ENCODE assay signal across 8 cellular contexts in genomic region chr17:67386965-67387551, GRCh38. TPM values are rescaled to one million over a fixed set of nuclear protein-coding genes. Genes with fewer than 3 reads are reported as not detected.
A peak's percentile ranks its signal among the peaks of the same experiment; 100 is the strongest.
DNase-seq lines count a peak whose midpoint lies in the region; ATAC-seq and TF ChIP-seq lines count a peak whose summit lies in the region.

No MANE protein-coding gene starts in this region.

- intact Hi-C loops in Calu3 (cut with micrococcal nuclease; ENCODE audit: unreplicated experiment): loop anchor here (1.0 kb wide), 1 partner anchor 88 kb away; no protein-coding TSS in a partner anchor

- no peaks in the 10 kb centered on the region for H3K9me3 Mint-ChIP-seq in Calu3 (ENCODE audit: low read depth, unreplicated experiment)
- no peaks in the 10 kb centered on the region for H3K9me3 Mint-ChIP-seq in activated naive CD8-positive, alpha-beta T cell treated with anti-CD3 and anti-CD28 coated beads, Interleukin-2, amount 10 ng/mL, durations not matched to agents 7 days and 5 days

- H3K27ac Mint-ChIP-seq in Calu3 (ENCODE audit: unreplicated experiment): no peak overlapping the region
- peak overlapping the region; percentile 31 for H3K27ac Mint-ChIP-seq in activated naive CD8-positive, alpha-beta T cell treated with anti-CD3 and anti-CD28 coated beads, Interleukin-2, amount 10 ng/mL, durations not matched to agents 7 days and 5 days

- ATAC-seq in SK-N-SH treated with all-trans-retinoic acid at 6 μM for 48 hours (peak; percentile 72), GM19467 (IDR thresholded peaks at IDR 0.05; ENCODE audit: unreplicated experiment) (no peak), GM19328 (IDR thresholded peaks at IDR 0.05; ENCODE audit: unreplicated experiment) (no peak)
- no peak for ATAC-seq in activated naive CD8-positive, alpha-beta T cell treated with anti-CD3 and anti-CD28 coated beads, Interleukin-2, amount 10 ng/mL, durations not matched to agents 7 days and 5 days (ENCODE audit: low read depth)

- H3K4me3 ChIP-seq in Jurkat, Clone E6-1 (ENCODE audit: low read length): no peak overlapping the region

- POLR2A ChIA-PET in activated naive CD8-positive, alpha-beta T cell treated with anti-CD3 and anti-CD28 coated beads, Interleukin-2, amount 10 ng/mL, durations not matched to agents 7 days and 5 days (lab: Charles Lee): interaction anchor here (0.6 to 6.5 kb wide), 4 partner anchors 11 to 90 kb away, joined by 3 to 70 read pairs (median 5); no protein-coding TSS in a partner anchor

- TF ChIP-seq CTCF in Calu3 (IDR thresholded peaks at IDR 0.05; ENCODE audit: unreplicated experiment): peak; percentile 91

- H3K36me3 Mint-ChIP-seq in Calu3 (ENCODE audit: insufficient read depth, unreplicated experiment): peaks cover 4% of the 10 kb centered on the region
- H3K36me3 Mint-ChIP-seq in activated naive CD8-positive, alpha-beta T cell treated with anti-CD3 and anti-CD28 coated beads, Interleukin-2, amount 10 ng/mL, durations not matched to agents 7 days and 5 days: peaks cover 34% of the 10 kb centered on the region

- CTCF ChIA-PET in Calu3 (lab: Charles Lee): interaction anchor here (0.9 kb wide), 1 partner anchor 89 kb away, joined by 5 read pairs; no protein-coding TSS in a partner anchor

- H3K4me3 Mint-ChIP-seq in Calu3 (ENCODE audit: low read depth, unreplicated experiment): no peak overlapping the region
- no peak overlapping the region for H3K4me3 Mint-ChIP-seq in activated naive CD8-positive, alpha-beta T cell treated with anti-CD3 and anti-CD28 coated beads, Interleukin-2, amount 10 ng/mL, durations not matched to agents 7 days and 5 days

- H3K4me1 Mint-ChIP-seq in Calu3 (ENCODE audit: low read depth, unreplicated experiment): peaks cover 20% of the 10 kb centered on the region
- peaks cover 49% of the 10 kb centered on the region for H3K4me1 Mint-ChIP-seq in activated naive CD8-positive, alpha-beta T cell treated with anti-CD3 and anti-CD28 coated beads, Interleukin-2, amount 10 ng/mL, durations not matched to agents 7 days and 5 days

- BruUV-seq in Calu3 (replicated peaks; lab: Mats Ljungman, UMichigan): no TSS peak

- DNase-seq in Calu3: peak; percentile 78
- peak; percentile 42 for DNase-seq in Jurkat, Clone E6-1 (ENCODE audit: low read depth, low spot score)
- peak; percentile 79 for DNase-seq in activated naive CD8-positive, alpha-beta T cell treated with anti-CD3 and anti-CD28 coated beads, Interleukin-2, amount 10 ng/mL, durations not matched to agents 7 days and 5 days
- DNase-seq in islet precursor cell: peak; percentile 75
- peak; percentile 54 to 71 (median 55) for DNase-seq in stimulated activated CD4-positive, alpha-beta T cell treated with anti-CD3 and anti-CD28 coated beads, TNF-alpha, amount 100 ng/mL, for 24 hours (ENCODE audit: low read depth in 3 of 3)

- no peaks in the 10 kb centered on the region for H3K27me3 Mint-ChIP-seq in Calu3 (ENCODE audit: unreplicated experiment)
- no peaks in the 10 kb centered on the region for H3K27me3 Mint-ChIP-seq in activated naive CD8-positive, alpha-beta T cell treated with anti-CD3 and anti-CD28 coated beads, Interleukin-2, amount 10 ng/mL, durations not matched to agents 7 days and 5 days

TF ChIP-seq in SK-N-SH treated with all-trans-retinoic acid at 6 μM for 48 hours, 23 proteins besides CTCF, POLR2A, EP300 and RAD21:
- TF ChIP-seq ZFP3 (CRISPR knock-in tag; IDR thresholded peaks at IDR 0.05) (0 out of 2 replicates have a peak, but pooled peaks have one; percentile 41), TSHZ2 (CRISPR knock-in tag; IDR thresholded peaks at IDR 0.05) (no peak)

RNA-seq across cellular contexts. Expression of gene PITPNC1, which starts 10.0 kb away (rescaled TPM):
- total RNA-seq in Calu3 (2022): 6.9 and 11.4 TPM in 2 replicates
- 26.9 TPM for polyA plus RNA-seq in Jurkat, Clone E6-1 (2012; ENCODE audit: insufficient read depth, insufficient read length)
- 100 to 1,000 TPM; 100 to 104 TPM for total RNA-seq in activated naive CD8-positive, alpha-beta T cell treated with anti-CD3 and anti-CD28 coated beads, Interleukin-2, amount 10 ng/mL, durations not matched to agents 7 days and 5 days

RNA-seq across cellular contexts. Expression of gene PSMD12, which starts 20.7 kb away (rescaled TPM):
- 77.4 and 79.2 TPM in 2 replicates for total RNA-seq in Calu3 (2022)
- polyA plus RNA-seq in Jurkat, Clone E6-1 (2012; ENCODE audit: insufficient read depth, insufficient read length): 56.1 TPM
- 10 to 100 TPM; 39.8 to 40.5 TPM for total RNA-seq in activated naive CD8-positive, alpha-beta T cell treated with anti-CD3 and anti-CD28 coated beads, Interleukin-2, amount 10 ng/mL, durations not matched to agents 7 days and 5 days
